ENCODE assay signal across 1 cellular context in genomic region chr12:65139389-65139788, GRCh38.
TF ChIP-seq lines count a peak whose summit lies in the region.

No MANE protein-coding gene starts in this region.

TF ChIP-seq in K562, 482 proteins besides CTCF, POLR2A, EP300 and RAD21:
- TF ChIP-seq MAFK (IDR thresholded peaks at IDR 0.05; ENCODE audit: low read length), result no peak
- peak; percentile 54; the same call in 1 of the 2 replicates for TF ChIP-seq PKNOX1 (IDR thresholded peaks at IDR 0.05)
TF ChIP-seq in K562: peak in this region for 1.
